In the genomic region with DNA sequence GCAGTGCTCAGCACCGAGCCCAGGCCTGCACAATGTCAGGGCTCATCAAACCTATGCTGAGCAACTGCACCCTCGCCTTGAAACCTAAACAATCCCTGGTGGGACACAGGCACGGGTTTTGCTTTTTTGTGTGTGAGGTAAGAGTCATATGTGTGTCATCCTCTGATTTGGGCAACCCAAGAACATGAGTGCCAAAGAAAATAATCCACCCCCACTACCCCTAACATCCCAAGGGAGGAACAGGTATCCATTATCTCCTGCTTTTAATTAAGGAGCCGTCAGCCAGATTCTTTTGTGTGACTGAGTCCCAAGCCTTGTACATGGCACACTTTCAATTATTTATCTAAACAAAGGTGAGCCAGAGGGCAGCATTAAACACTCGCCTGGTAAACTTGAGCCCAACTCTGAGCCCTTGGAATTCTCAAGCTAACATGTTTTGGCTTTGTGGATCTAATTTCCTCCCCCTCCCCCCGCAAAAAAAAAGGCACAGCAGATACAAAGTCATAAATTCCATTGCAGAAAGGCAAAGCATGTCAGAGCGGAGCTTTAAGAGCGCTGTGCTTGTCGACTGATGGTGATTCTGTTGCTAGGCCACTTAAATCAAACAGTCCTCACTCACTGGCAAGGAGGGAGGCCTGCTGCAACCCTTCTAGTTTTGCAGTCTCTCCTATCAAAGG, we compare ENCODE assay signal across 13 cellular contexts.
DNase-seq lines count a peak whose midpoint lies in the region; ATAC-seq lines count a peak whose summit lies in the region.
"Had no signal": no experiment of that assay in that cellular context is flagged by ENCODE, and none has a peak within 500 bp of the region (broad histone marks: within the 10 kb centered on the region; RNA-seq: fewer than 3 reads in every experiment).

No MANE protein-coding gene starts in this region.

- H3K4me3 ChIP-seq in ACC112 (ENCODE audit: low read depth, low read length): peak overlapping the region; percentile 62
- no peak overlapping the region for H3K4me3 ChIP-seq in esophagus (ENCODE audit: low read depth in 1 of 2, low read length in 2 of 2)
- H3K4me3 ChIP-seq in muscle layer of duodenum (ENCODE audit: low read depth in 1 of 2, low read length in 2 of 2): no peak overlapping the region
- H3K4me3 ChIP-seq: BLaER1 treated with 17β-estradiol and CSF1 and Interleukin-3, amounts not matched to agents 10 nM and 100 nM had no signal

- H3K36me3 ChIP-seq in ACC112 (ENCODE audit: insufficient read depth, low read length): 0 out of 2 replicates have a peak, but pooled peaks cover 3% of the 10 kb centered on the region
- H3K36me3 ChIP-seq in esophagus (ENCODE audit: control insufficient read depth in 2 of 2, insufficient read depth in 2 of 2, low read length in 1 of 2): no peaks in the 10 kb centered on the region
- H3K36me3 ChIP-seq in muscle layer of duodenum (ENCODE audit: control insufficient read depth in 1 of 2, insufficient read depth in 2 of 2, low read length in 2 of 2): no peaks in the 10 kb centered on the region
- H3K36me3 ChIP-seq: BLaER1 treated with 17β-estradiol and CSF1 and Interleukin-3, amounts not matched to agents 10 nM and 100 nM had no signal

- 20 to 26% methylated on average over 9 of the region's 9 CpGs for WGBS in esophagus, 2 donors

- H3K27me3 ChIP-seq in ACC112 (ENCODE audit: insufficient read depth, low read length): no peaks in the 10 kb centered on the region
- peaks cover 0 to 4% of the 10 kb centered on the region in 2 donors for H3K27me3 ChIP-seq in esophagus (ENCODE audit: control insufficient read depth in 1 of 2, insufficient read depth in 2 of 2, low read length in 2 of 2)
- no peaks in the 10 kb centered on the region for H3K27me3 ChIP-seq in muscle layer of duodenum (ENCODE audit: low read depth, low read length)
- H3K27me3 ChIP-seq: BLaER1 treated with 17β-estradiol and CSF1 and Interleukin-3, amounts not matched to agents 10 nM and 100 nM had no signal

- peak; percentile 91 for DNase-seq in M059J (ENCODE audit: low read depth)
- DNase-seq in occipital lobe (lab: John Stamatoyannopoulos, UW): no peak
- no peak for DNase-seq in activated CD4-positive, alpha-beta T cell treated with anti-CD3 and anti-CD28 coated beads, Interleukin-2, amount 50 U/mL, for 1 hour
- DNase-seq in stimulated activated CD4-positive, alpha-beta T cell treated with anti-CD3 and anti-CD28 coated beads, Interleukin-4, amount 100 ng/mL, for 1 hour: no peak
- DNase-seq: activated CD4-positive, alpha-beta T cell treated with anti-CD3 and anti-CD28 coated beads for 36 hours; dermis blood vessel endothelial cell; NCI-H526 had no signal

- peak overlapping the region; percentile 15 for H2AFZ ChIP-seq in ACC112 (ENCODE audit: low read length, unreplicated experiment)

- H3K79me2 ChIP-seq in ACC112 (ENCODE audit: control insufficient read depth, insufficient read depth, low read length, unreplicated experiment): peaks cover 70% of the 10 kb centered on the region

- H3K27ac ChIP-seq in ACC112 (ENCODE audit: low read depth, low read length): peak overlapping the region; percentile 93
- peak overlapping the region; percentile 3 to 42 for H3K27ac ChIP-seq in esophagus (ENCODE audit: low read depth in 2 of 2, low read length in 1 of 2)
- peak overlapping the region; percentile 10 for H3K27ac ChIP-seq in muscle layer of duodenum (ENCODE audit: low read length)
- H3K27ac ChIP-seq: BLaER1 treated with 17β-estradiol and CSF1 and Interleukin-3, amounts not matched to agents 10 nM and 100 nM had no signal

- ATAC-seq in HG02798 (IDR thresholded peaks at IDR 0.05; ENCODE audit: poor library complexity, unreplicated experiment): no peak
- ATAC-seq: activated CD4-positive, alpha-beta T cell treated with anti-CD3 and anti-CD28 coated beads for 36 hours; natural killer cell treated with Interleukin-12 subunit alpha and Interleukin-12 subunit beta and Interleukin-15 and Interleukin-18, amount 100 ng/mL, for 72 hours had no signal

- H3K4me1 ChIP-seq in ACC112 (ENCODE audit: control insufficient read depth, insufficient read depth, low read length, unreplicated experiment) (peaks cover 52% of the 10 kb centered on the region), esophagus (ENCODE audit: control insufficient read depth in 2 of 2, insufficient read depth in 2 of 2, low read length in 1 of 2) (peaks cover 0 to 11% of the 10 kb centered on the region in 2 donors), muscle layer of duodenum (ENCODE audit: control insufficient read depth in 1 of 2, insufficient read depth in 2 of 2, low read length in 2 of 2) (peaks cover 5 to 22% of the 10 kb centered on the region in 2 donors)

- H3K9me3 ChIP-seq in esophagus (ENCODE audit: control insufficient read depth in 2 of 2, insufficient read depth in 1 of 2, low read depth in 1 of 2, low read length in 1 of 2) (no peaks in the 10 kb centered on the region), muscle layer of duodenum (ENCODE audit: control insufficient read depth in 1 of 2, low read length in 2 of 2) (no peaks in the 10 kb centered on the region)

Comparison
In these comparisons a context has a peak if more than half of its experiments do, and no peak if none do; other contexts are left out.
1. H3K27ac ChIP-seq: peak in every context shown above with its lines; median percentile 93 in ACC112; 22 in esophagus; 10 in muscle layer of duodenum.